ENCODE assay signal across 21 cellular contexts in genomic region chr15:94535298-94536048, GRCh38.
"Had no signal": no experiment of that assay in that cellular context is flagged by ENCODE, and none has a peak within 500 bp of the region (broad histone marks: within the 10 kb centered on the region; RNA-seq: fewer than 3 reads in every experiment).

No MANE protein-coding gene starts in this region.

- H3K27ac Mint-ChIP-seq: naive thymus-derived CD8-positive, alpha-beta T cell; stimulated activated memory B cell treated with anti-CD40 and anti-IgM and Interleukin-4, amounts not matched to agents 10 μg/mL and 1 μg/mL and 100 μg/mL, for 72 hours; stimulated activated naive CD8-positive, alpha-beta T cell treated with anti-CD3 and anti-CD28 coated beads, Interleukin-15, Interleukin-2, amounts not matched to agents 100 ng/mL and 50 ng/mL, for 24 hours had no signal

- H3K4me3 ChIP-seq: psoas muscle, spleen, tibial artery, upper lobe of left lung, uterus had no signal

- H3K27ac ChIP-seq: foreskin keratinocyte, neutrophil, psoas muscle, spleen, tibial artery, upper lobe of left lung, uterus had no signal

- FAIRE-seq: endothelial cell of umbilical vein, kidney had no signal

- H3K36me3 ChIP-seq: neutrophil, spleen, tibial artery, upper lobe of left lung, uterus had no signal

- DNase-seq: dermis blood vessel endothelial cell; erythroblast; foreskin keratinocyte; kidney; left cardiac atrium; left ventricle myocardium superior; naive thymus-derived CD8-positive, alpha-beta T cell; psoas muscle; retina; spleen; stimulated activated CD4-positive, alpha-beta T cell treated with anti-CD3 and anti-CD28 coated beads, Interleukin-15, amount 100 ng/mL, for 24 hours; stimulated activated CD4-positive, alpha-beta T cell treated with anti-CD3 and anti-CD28 coated beads, Interleukin-1b, Interleukin-23, amount 100 ng/mL, for 48 hours; stimulated activated CD4-positive, alpha-beta T cell treated with anti-CD3 and anti-CD28 coated beads, Interleukin-4, amount 100 ng/mL, for 24 hours; tibial artery; upper lobe of left lung; uterus had no signal

- ATAC-seq: foreskin keratinocyte; left cardiac atrium; left ventricle myocardium superior; naive thymus-derived CD8-positive, alpha-beta T cell; psoas muscle; sciatic nerve; stimulated activated memory B cell treated with anti-CD40 and anti-IgM and Interleukin-4, amounts not matched to agents 10 μg/mL and 1 μg/mL and 100 μg/mL, for 72 hours had no signal

- H3K4me1 Mint-ChIP-seq: naive thymus-derived CD8-positive, alpha-beta T cell; stimulated activated memory B cell treated with anti-CD40 and anti-IgM and Interleukin-4, amounts not matched to agents 10 μg/mL and 1 μg/mL and 100 μg/mL, for 72 hours had no signal

- H3K9me3 Mint-ChIP-seq: naive thymus-derived CD8-positive, alpha-beta T cell; stimulated activated memory B cell treated with anti-CD40 and anti-IgM and Interleukin-4, amounts not matched to agents 10 μg/mL and 1 μg/mL and 100 μg/mL, for 72 hours; stimulated activated naive CD8-positive, alpha-beta T cell treated with anti-CD3 and anti-CD28 coated beads, Interleukin-15, Interleukin-2, amounts not matched to agents 100 ng/mL and 50 ng/mL, for 24 hours had no signal

- H3K36me3 Mint-ChIP-seq: naive thymus-derived CD8-positive, alpha-beta T cell; stimulated activated memory B cell treated with anti-CD40 and anti-IgM and Interleukin-4, amounts not matched to agents 10 μg/mL and 1 μg/mL and 100 μg/mL, for 72 hours had no signal

- H3K27me3 ChIP-seq: foreskin keratinocyte, upper lobe of left lung, uterus had no signal

- H3K4me1 ChIP-seq: foreskin keratinocyte, psoas muscle, tibial artery, upper lobe of left lung, uterus had no signal

- H3K4me3 Mint-ChIP-seq: naive thymus-derived CD8-positive, alpha-beta T cell; stimulated activated memory B cell treated with anti-CD40 and anti-IgM and Interleukin-4, amounts not matched to agents 10 μg/mL and 1 μg/mL and 100 μg/mL, for 72 hours; stimulated activated naive CD8-positive, alpha-beta T cell treated with anti-CD3 and anti-CD28 coated beads, Interleukin-15, Interleukin-2, amounts not matched to agents 100 ng/mL and 50 ng/mL, for 24 hours had no signal

- H3K9me3 ChIP-seq: neutrophil, psoas muscle, spleen, tibial artery, upper lobe of left lung, uterus had no signal
